ENCODE assay signal across 36 cellular contexts in the genomic region with DNA sequence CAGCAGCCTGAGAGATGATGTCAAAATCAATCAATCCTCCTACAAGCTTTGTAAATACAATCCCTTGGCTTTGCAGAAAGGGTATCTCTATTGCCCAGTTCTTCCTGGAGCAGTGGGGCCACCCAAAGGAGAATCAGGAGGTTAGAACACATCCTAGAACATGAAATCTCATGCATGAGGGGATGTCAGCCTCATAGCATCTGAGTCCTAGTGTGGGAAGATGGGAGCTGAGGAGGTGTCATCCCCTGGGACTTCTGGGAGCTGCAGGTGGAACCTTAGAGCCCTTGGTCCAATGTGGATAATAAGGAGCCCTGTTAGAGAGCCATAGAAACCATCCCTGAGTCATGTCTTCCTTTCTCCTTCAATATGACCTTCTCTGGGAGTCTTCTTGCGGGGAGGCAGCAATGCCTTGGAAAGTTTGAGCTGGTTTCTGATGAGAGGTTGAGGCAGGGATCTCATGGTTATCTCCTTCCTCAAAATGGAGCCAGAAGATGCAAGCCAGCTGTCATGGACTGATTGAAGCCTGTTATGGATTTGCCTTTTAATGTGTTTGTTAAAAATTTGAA.
"Had no signal": no experiment of that assay in that cellular context is flagged by ENCODE, and none has a peak within 500 bp of the region (broad histone marks: within the 10 kb centered on the region; RNA-seq: fewer than 3 reads in every experiment).

No MANE protein-coding gene starts in this region.

- H3K36me3 Mint-ChIP-seq: activated CD4-positive, alpha-beta memory T cell treated with anti-CD3 and anti-CD28 coated beads for 36 hours; activated CD8-positive, alpha-beta memory T cell treated with anti-CD3 and anti-CD28 coated beads, Interleukin-2, amount 10 ng/mL, durations not matched to agents 7 days and 5 days had no signal

- H3K4me3 ChIP-seq: adrenal gland, body of pancreas, esophagus muscularis mucosa, gastrocnemius medialis, heart left ventricle had no signal

- H3K4me3 Mint-ChIP-seq: activated CD4-positive, alpha-beta memory T cell treated with anti-CD3 and anti-CD28 coated beads for 36 hours; activated CD4-positive, alpha-beta T cell treated with anti-CD3 and anti-CD28 coated beads for 36 hours; activated CD4-positive, alpha-beta T cell treated with anti-CD3 and anti-CD28 coated beads, Interleukin-2, amount 10 ng/mL, durations not matched to agents 24 days and 14 days; activated CD8-positive, alpha-beta memory T cell treated with anti-CD3 and anti-CD28 coated beads, Interleukin-2, amount 10 ng/mL, durations not matched to agents 7 days and 5 days; activated CD8-positive, alpha-beta T cell treated with anti-CD3 and anti-CD28 coated beads, Interleukin-2, amount 10 ng/mL, durations not matched to agents 7 days and 5 days; activated naive CD4-positive, alpha-beta T cell treated with anti-CD3 and anti-CD28 coated beads for 36 hours; activated naive CD4-positive, alpha-beta T cell treated with anti-CD3 and anti-CD28 coated beads, Interleukin-2, amount 50 U/mL, for 24 hours; activated naive CD8-positive, alpha-beta T cell treated with anti-CD3 and anti-CD28 coated beads for 36 hours; activated naive CD8-positive, alpha-beta T cell treated with anti-CD3 and anti-CD28 coated beads, Interleukin-2, amount 50 U/mL, for 24 hours; activated T-helper 1 cell treated with anti-CD3 and anti-CD28 coated beads, Interleukin-12 subunit alpha, Interleukin-12 subunit beta, Interleukin-2, Interleukin-4 antibody, amounts not matched to agents 30 ng/mL and 10 ng/mL and 1 ng/mL, durations not matched to agents 14 hours and 24 hours and 36 hours; effector memory CD8-positive, alpha-beta T cell; T-helper 17 cell; T-helper 2 cell treated with Interferon-gamma antibody and Interleukin-4, amounts not matched to agents 5 μg/mL and 100 μg/mL, for 36 hours had no signal

- H3K27ac Mint-ChIP-seq: activated CD4-positive, alpha-beta memory T cell treated with anti-CD3 and anti-CD28 coated beads for 36 hours; activated CD4-positive, alpha-beta T cell treated with anti-CD3 and anti-CD28 coated beads for 36 hours; activated CD4-positive, alpha-beta T cell treated with anti-CD3 and anti-CD28 coated beads, Interleukin-2, amount 10 ng/mL, durations not matched to agents 24 days and 14 days; activated CD8-positive, alpha-beta memory T cell treated with anti-CD3 and anti-CD28 coated beads, Interleukin-2, amount 10 ng/mL, durations not matched to agents 7 days and 5 days; activated CD8-positive, alpha-beta T cell treated with anti-CD3 and anti-CD28 coated beads, Interleukin-2, amount 10 ng/mL, durations not matched to agents 7 days and 5 days; activated naive CD4-positive, alpha-beta T cell treated with anti-CD3 and anti-CD28 coated beads for 36 hours; activated naive CD4-positive, alpha-beta T cell treated with anti-CD3 and anti-CD28 coated beads, Interleukin-2, amount 50 U/mL, for 24 hours; activated naive CD8-positive, alpha-beta T cell treated with anti-CD3 and anti-CD28 coated beads for 36 hours; activated naive CD8-positive, alpha-beta T cell treated with anti-CD3 and anti-CD28 coated beads, Interleukin-2, amount 50 U/mL, for 24 hours; activated T-helper 1 cell treated with anti-CD3 and anti-CD28 coated beads, Interleukin-12 subunit alpha, Interleukin-12 subunit beta, Interleukin-2, Interleukin-4 antibody, amounts not matched to agents 30 ng/mL and 10 ng/mL and 1 ng/mL, durations not matched to agents 14 hours and 24 hours and 36 hours; activated T-helper 2 cell treated with anti-CD3 and anti-CD28 coated beads, Interferon-gamma antibody, Interleukin-2, Interleukin-4, amounts not matched to agents 10 μg/mL and 5 μg/mL and 100 μg/mL, durations not matched to agents 14 hours and 24 hours and 36 hours; effector memory CD8-positive, alpha-beta T cell; T-helper 17 cell; T-helper 2 cell treated with Interferon-gamma antibody and Interleukin-4, amounts not matched to agents 5 μg/mL and 100 μg/mL, for 36 hours had no signal

- H3K4me1 Mint-ChIP-seq: activated CD4-positive, alpha-beta T cell treated with anti-CD3 and anti-CD28 coated beads for 36 hours; activated CD4-positive, alpha-beta T cell treated with anti-CD3 and anti-CD28 coated beads, Interleukin-2, amount 10 ng/mL, durations not matched to agents 24 days and 14 days; activated CD8-positive, alpha-beta memory T cell treated with anti-CD3 and anti-CD28 coated beads, Interleukin-2, amount 10 ng/mL, durations not matched to agents 7 days and 5 days; activated naive CD4-positive, alpha-beta T cell treated with anti-CD3 and anti-CD28 coated beads, Interleukin-2, amount 50 U/mL, for 24 hours; activated naive CD8-positive, alpha-beta T cell treated with anti-CD3 and anti-CD28 coated beads for 36 hours; activated naive CD8-positive, alpha-beta T cell treated with anti-CD3 and anti-CD28 coated beads, Interleukin-2, amount 50 U/mL, for 24 hours; T-helper 17 cell had no signal

- H3K4me1 ChIP-seq: adrenal gland, body of pancreas, foreskin keratinocyte had no signal

- H3K9me3 ChIP-seq: adrenal gland, body of pancreas, esophagus muscularis mucosa, gastrocnemius medialis, heart left ventricle had no signal

- H3K9me3 Mint-ChIP-seq: activated CD4-positive, alpha-beta memory T cell treated with anti-CD3 and anti-CD28 coated beads for 36 hours; activated CD4-positive, alpha-beta T cell treated with anti-CD3 and anti-CD28 coated beads, Interleukin-2, amount 10 ng/mL, durations not matched to agents 24 days and 14 days; activated naive CD4-positive, alpha-beta T cell treated with anti-CD3 and anti-CD28 coated beads for 36 hours; activated naive CD4-positive, alpha-beta T cell treated with anti-CD3 and anti-CD28 coated beads, Interleukin-2, amount 50 U/mL, for 24 hours; activated naive CD8-positive, alpha-beta T cell treated with anti-CD3 and anti-CD28 coated beads for 36 hours; activated T-helper 1 cell treated with anti-CD3 and anti-CD28 coated beads, Interleukin-12 subunit alpha, Interleukin-12 subunit beta, Interleukin-2, Interleukin-4 antibody, amounts not matched to agents 30 ng/mL and 10 ng/mL and 1 ng/mL, durations not matched to agents 14 hours and 24 hours and 36 hours; activated T-helper 2 cell treated with anti-CD3 and anti-CD28 coated beads, Interferon-gamma antibody, Interleukin-2, Interleukin-4, amounts not matched to agents 10 μg/mL and 5 μg/mL and 100 μg/mL, durations not matched to agents 14 hours and 24 hours and 36 hours; effector memory CD8-positive, alpha-beta T cell; T-helper 2 cell treated with Interferon-gamma antibody and Interleukin-4, amounts not matched to agents 5 μg/mL and 100 μg/mL, for 36 hours had no signal

- H3K27ac ChIP-seq: adrenal gland, body of pancreas, esophagus muscularis mucosa, foreskin keratinocyte, gastrocnemius medialis, heart left ventricle, WERI-Rb-1 had no signal

- H3K36me3 ChIP-seq: adrenal gland, esophagus muscularis mucosa, gastrocnemius medialis, heart left ventricle, WERI-Rb-1 had no signal

- ATAC-seq: activated CD4-positive, alpha-beta T cell treated with anti-CD3 and anti-CD28 coated beads for 36 hours; activated CD8-positive, alpha-beta memory T cell treated with anti-CD3 and anti-CD28 coated beads, Interleukin-2, amount 10 ng/mL, durations not matched to agents 7 days and 5 days; activated CD8-positive, alpha-beta T cell treated with anti-CD3 and anti-CD28 coated beads, Interleukin-2, amount 10 ng/mL, durations not matched to agents 7 days and 5 days; activated naive CD8-positive, alpha-beta T cell treated with anti-CD3 and anti-CD28 coated beads, Interleukin-2, amount 50 U/mL, for 24 hours; body of pancreas; effector memory CD8-positive, alpha-beta T cell; foreskin keratinocyte; gastrocnemius medialis; heart left ventricle; T-helper 17 cell had no signal

- H3K27me3 ChIP-seq: adrenal gland, body of pancreas, esophagus muscularis mucosa, foreskin keratinocyte, gastrocnemius medialis, heart left ventricle had no signal

- DNase-seq: activated CD4-positive, alpha-beta memory T cell treated with anti-CD3 and anti-CD28 coated beads for 36 hours; activated CD4-positive, alpha-beta T cell treated with anti-CD3 and anti-CD28 coated beads for 36 hours; activated CD4-positive, alpha-beta T cell treated with anti-CD3 and anti-CD28 coated beads, Interleukin-2, amount 10 ng/mL, durations not matched to agents 24 days and 14 days; activated CD4-positive, CD25-positive, alpha-beta regulatory T cell; activated CD4-positive, CD25-positive, alpha-beta regulatory T cell treated with anti-CD3 and anti-CD28 coated beads, Interleukin-2, amount 50 U/mL, for 72 hours; activated CD8-positive, alpha-beta memory T cell treated with anti-CD3 and anti-CD28 coated beads, Interleukin-2, amount 10 ng/mL, durations not matched to agents 7 days and 5 days; activated CD8-positive, alpha-beta memory T cell treated with anti-CD3 and anti-CD28 coated beads, Interleukin-2, amount 50 U/mL, for 4 hours; activated CD8-positive, alpha-beta T cell treated with anti-CD3 and anti-CD28 coated beads, Interleukin-2, amount 10 ng/mL, durations not matched to agents 7 days and 5 days; activated effector memory CD4-positive, alpha-beta T cell treated with anti-CD3 and anti-CD28 coated beads, Interleukin-2, amount 50 U/mL, for 16 hours; activated naive CD4-positive, alpha-beta T cell treated with anti-CD3 and anti-CD28 coated beads for 36 hours; activated naive CD8-positive, alpha-beta T cell treated with anti-CD3 and anti-CD28 coated beads for 36 hours; activated naive CD8-positive, alpha-beta T cell treated with anti-CD3 and anti-CD28 coated beads, Interleukin-2, amount 50 U/mL, for 24 hours; activated T-cell treated with anti-CD3 and anti-CD28 coated beads, Interleukin-2, amount 50 U/mL, for 1 hour; activated T-cell treated with anti-CD3 and anti-CD28 coated beads, Interleukin-2, amount 50 U/mL, for 48 hours; adrenal gland; amygdala; aorta; body of pancreas; caudate nucleus; cortex of kidney; dermis blood vessel endothelial cell; effector CD4-positive, alpha-beta T cell; effector memory CD8-positive, alpha-beta T cell; erythroblast; foreskin keratinocyte; gastrocnemius medialis; glutamatergic neuron; heart left ventricle; T-helper 17 cell; T1000; WERI-Rb-1 had no signal

- H3K27me3 Mint-ChIP-seq: activated CD4-positive, alpha-beta memory T cell treated with anti-CD3 and anti-CD28 coated beads for 36 hours; activated CD4-positive, alpha-beta T cell treated with anti-CD3 and anti-CD28 coated beads for 36 hours; activated CD4-positive, alpha-beta T cell treated with anti-CD3 and anti-CD28 coated beads, Interleukin-2, amount 10 ng/mL, durations not matched to agents 24 days and 14 days; activated CD8-positive, alpha-beta memory T cell treated with anti-CD3 and anti-CD28 coated beads, Interleukin-2, amount 10 ng/mL, durations not matched to agents 7 days and 5 days; activated naive CD4-positive, alpha-beta T cell treated with anti-CD3 and anti-CD28 coated beads, Interleukin-2, amount 50 U/mL, for 24 hours; activated naive CD8-positive, alpha-beta T cell treated with anti-CD3 and anti-CD28 coated beads for 36 hours; activated naive CD8-positive, alpha-beta T cell treated with anti-CD3 and anti-CD28 coated beads, Interleukin-2, amount 50 U/mL, for 24 hours; effector memory CD8-positive, alpha-beta T cell; T-helper 17 cell had no signal
